ENCODE assay signal across 1 cellular context in genomic region chr12:131928080-131928764, GRCh38.
TF ChIP-seq lines count a peak whose summit lies in the region.

No MANE protein-coding gene starts in this region.

TF ChIP-seq in IMR-90, 13 proteins besides CTCF, POLR2A, EP300 and RAD21 (continued from another document):
- TF ChIP-seq, protein P1, sequence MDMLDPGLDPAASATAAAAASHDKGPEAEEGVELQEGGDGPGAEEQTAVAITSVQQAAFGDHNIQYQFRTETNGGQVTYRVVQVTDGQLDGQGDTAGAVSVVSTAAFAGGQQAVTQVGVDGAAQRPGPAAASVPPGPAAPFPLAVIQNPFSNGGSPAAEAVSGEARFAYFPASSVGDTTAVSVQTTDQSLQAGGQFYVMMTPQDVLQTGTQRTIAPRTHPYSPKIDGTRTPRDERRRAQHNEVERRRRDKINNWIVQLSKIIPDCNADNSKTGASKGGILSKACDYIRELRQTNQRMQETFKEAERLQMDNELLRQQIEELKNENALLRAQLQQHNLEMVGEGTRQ (IDR thresholded peaks at IDR 0.05; ENCODE audit: low read depth, low read length): no peak
- TF ChIP-seq FOS (IDR thresholded peaks at IDR 0.05; ENCODE audit: low read depth, low read length) (no peak), SMC3 (IDR thresholded peaks at IDR 0.05; ENCODE audit: low read depth, low read length) (no peak), NFE2L2 (IDR thresholded peaks at IDR 0.05; ENCODE audit: low read depth, low read length) (no peak), MXI1 (IDR thresholded peaks at IDR 0.05; ENCODE audit: borderline replicate concordance, low read depth, low read length) (no peak), CEBPB (IDR thresholded peaks at IDR 0.05; ENCODE audit: low read depth, low read length) (no peak), RCOR1 (IDR thresholded peaks at IDR 0.05; ENCODE audit: insufficient replicate concordance, low read length) (no peak)
